Comparison of ENCODE assay signal across 21 cellular contexts in the genomic region with DNA sequence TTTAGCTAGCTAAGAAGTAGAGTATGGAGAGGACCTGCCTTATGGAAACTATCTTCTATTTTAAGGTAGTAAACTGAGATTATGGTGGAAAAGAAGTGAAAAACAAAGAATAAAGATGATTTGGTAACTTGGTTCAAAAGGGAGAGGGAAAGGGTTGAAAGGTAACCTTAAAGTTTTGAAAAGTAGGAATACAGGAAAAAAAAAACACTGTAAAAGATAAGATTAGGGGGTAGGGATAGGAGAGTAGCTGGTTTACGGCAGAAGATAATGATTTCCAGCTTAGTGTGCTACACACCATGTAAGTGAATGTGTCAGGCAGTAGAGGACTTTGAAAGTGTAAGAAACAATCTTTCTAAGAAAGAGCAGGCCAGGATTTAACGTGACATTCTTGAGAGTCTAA. TPM values are rescaled to one million over a fixed set of nuclear protein-coding genes. Genes with fewer than 3 reads are reported as not detected.
DNase-seq lines count a peak whose midpoint lies in the region; ATAC-seq, FAIRE-seq and TF ChIP-seq lines count a peak whose summit lies in the region.
"Had no signal": no experiment of that assay in that cellular context is flagged by ENCODE, and none has a peak within 500 bp of the region (broad histone marks: within the 10 kb centered on the region; RNA-seq: fewer than 3 reads in every experiment).

No MANE protein-coding gene starts in this region.

- H3K4me3 Mint-ChIP-seq in CD4-positive, alpha-beta T cell: no peak overlapping the region
- H3K4me3 Mint-ChIP-seq in naive thymus-derived CD4-positive, alpha-beta T cell: peak overlapping the region in 1 of 10 donors; percentile 3
- H3K4me3 Mint-ChIP-seq: IgD-negative memory B cell had no signal

- H3K36me3 ChIP-seq in body of pancreas (replicated peaks in 1 of 2; ENCODE audit: insufficient read depth in 1 of 2, low read depth in 2 of 2): peaks cover 0 to 4% of the 10 kb centered on the region in 2 donors
- H3K36me3 ChIP-seq in naive thymus-derived CD4-positive, alpha-beta T cell (ENCODE audit: control insufficient read depth in 2 of 3, insufficient read depth in 3 of 3, low read length in 3 of 3): no peaks in the 10 kb centered on the region

- POLR2A ChIA-PET in CD4-positive, alpha-beta T cell (lab: Charles Lee): interaction anchor here (1.1 kb wide), 1 partner anchor 203 kb away, joined by 4 read pairs; no protein-coding TSS in a partner anchor
- POLR2A ChIA-PET in naive thymus-derived CD4-positive, alpha-beta T cell (lab: Charles Lee): interaction anchor here (0.8 to 2.8 kb wide), 2 partner anchors 200 to 202 kb away, joined by 3 to 18 read pairs; no protein-coding TSS in a partner anchor

- TF ChIP-seq POLR2A in body of pancreas (IDR thresholded peaks at IDR 0.05): no peak

- FAIRE-seq in D721Med (lab: Jason Lieb, UNC): peak; percentile 75
- FAIRE-seq: HTR-8/SVneo had no signal

- 17 to 32% methylated on average over 2 of the region's 2 CpGs for WGBS in body of pancreas, 2 donors

- H3K36me3 Mint-ChIP-seq in CD4-positive, alpha-beta T cell (ENCODE audit: low read depth): no peaks in the 10 kb centered on the region
- H3K36me3 Mint-ChIP-seq in naive thymus-derived CD4-positive, alpha-beta T cell: no peaks in the 10 kb centered on the region

- H3K4me1 ChIP-seq in body of pancreas: peaks cover 35% of the 10 kb centered on the region
- no peaks in the 10 kb centered on the region for H3K4me1 ChIP-seq in naive thymus-derived CD4-positive, alpha-beta T cell (ENCODE audit: control insufficient read depth in 2 of 2, insufficient read depth in 2 of 2, low read length in 2 of 2)

- TF ChIP-seq CTCF in CD4-positive, alpha-beta T cell (IDR thresholded peaks at IDR 0.05): no peak
- TF ChIP-seq CTCF in D721Med (IDR thresholded peaks at IDR 0.05; ENCODE audit: insufficient read depth, missing control alignments) (no peak), body of pancreas (IDR thresholded peaks at IDR 0.05) (no peak)

- no peak for DNase-seq in CD4-positive, alpha-beta T cell
- DNase-seq in D721Med (ENCODE audit: insufficient read length, low spot score) (no peak), body of pancreas (no peak), NCI-H1436 treated with DMSO at 0.1 percent for 48 hours (lab: John Stamatoyannopoulos, UW) (no peak)
- DNase-seq in naive thymus-derived CD4-positive, alpha-beta T cell: no peak
- DNase-seq: C1 segment of cervical spinal cord, DMS 273 treated with DMSO at 0.1 percent for 48 hours, DND-41, H7, Kasumi-1, MM.1S, NCI-H1092, NCI-H146, NCI-H2029 treated with DMSO at 0.1 percent for 48 hours, NCI-H510A, NCI-H748 treated with DMSO at 0.1 percent for 48 hours, SHP77 treated with DMSO at 0.1 percent for 48 hours had no signal

- H3K27ac Mint-ChIP-seq in CD4-positive, alpha-beta T cell: peak overlapping the region; percentile 1
- H3K27ac Mint-ChIP-seq in naive thymus-derived CD4-positive, alpha-beta T cell: peak overlapping the region in 5 of 9 donors; percentile 2 to 79 (median 33)

- CTCF ChIA-PET in CD4-positive, alpha-beta T cell (lab: Charles Lee): interaction anchor here (6.6 kb wide), 1 partner anchor 203 kb away, joined by 111 read pairs; no protein-coding TSS in a partner anchor
- CTCF ChIA-PET in naive thymus-derived CD4-positive, alpha-beta T cell (lab: Charles Lee): interaction anchor here (0.9 to 7.7 kb wide), 6 partner anchors 9 to 482 kb away, joined by 3 to 199 read pairs (median 5); no protein-coding TSS in a partner anchor

- intact Hi-C loops in CD4-positive, alpha-beta T cell (cut with DNase I, micrococcal nuclease): loop anchor here (5.0 kb wide), 5 partner anchors 91 to 804 kb away; a partner anchor contains a TSS
- intact Hi-C loops in body of pancreas (cut with DNase I): loop anchor here (10.0 kb wide), 2 partner anchors 317 to 487 kb away; no protein-coding TSS in a partner anchor
- intact Hi-C loops in naive thymus-derived CD4-positive, alpha-beta T cell (cut with micrococcal nuclease): loop anchor here (5.0 to 10.0 kb wide), 3 partner anchors 79 to 807 kb away; no protein-coding TSS in a partner anchor

- no peaks in the 10 kb centered on the region for H3K9me3 ChIP-seq in CD4-positive, alpha-beta T cell (ENCODE audit: control insufficient read depth, low read length)
- H3K9me3 ChIP-seq in body of pancreas: no peaks in the 10 kb centered on the region
- H3K9me3 ChIP-seq in naive thymus-derived CD4-positive, alpha-beta T cell (ENCODE audit: control insufficient read depth in 2 of 3, low read length in 3 of 3): no peaks in the 10 kb centered on the region

- no peak for ATAC-seq in CD4-positive, alpha-beta T cell (ENCODE audit: poor library complexity)
- ATAC-seq in body of pancreas (no peak), HG02642 (IDR thresholded peaks at IDR 0.05; ENCODE audit: poor library complexity, unreplicated experiment) (no peak), GM19035 (IDR thresholded peaks at IDR 0.05; ENCODE audit: unreplicated experiment) (no peak)
- ATAC-seq in naive thymus-derived CD4-positive, alpha-beta T cell: no peak

- H3K4me1 Mint-ChIP-seq in CD4-positive, alpha-beta T cell (ENCODE audit: low read depth): no peaks in the 10 kb centered on the region
- peaks cover 0 to 31% (median 6%) of the 10 kb centered on the region in 7 donors for H3K4me1 Mint-ChIP-seq in naive thymus-derived CD4-positive, alpha-beta T cell
- H3K4me1 Mint-ChIP-seq: IgD-negative memory B cell had no signal

- H3K4me3 ChIP-seq in body of pancreas: no peak overlapping the region
- no peak overlapping the region for H3K4me3 ChIP-seq in naive thymus-derived CD4-positive, alpha-beta T cell (ENCODE audit: low read length)

- H3K27me3 Mint-ChIP-seq in CD4-positive, alpha-beta T cell: no peaks in the 10 kb centered on the region
- peaks cover 0 to 2% (median 0%) of the 10 kb centered on the region in 5 donors for H3K27me3 Mint-ChIP-seq in naive thymus-derived CD4-positive, alpha-beta T cell
- H3K27me3 Mint-ChIP-seq: IgD-negative memory B cell had no signal

- no peaks in the 10 kb centered on the region for H3K27me3 ChIP-seq in CD4-positive, alpha-beta T cell (ENCODE audit: control insufficient read depth, insufficient read depth, low read length)
- H3K27me3 ChIP-seq in body of pancreas: no peaks in the 10 kb centered on the region
- H3K27me3 ChIP-seq in naive thymus-derived CD4-positive, alpha-beta T cell (ENCODE audit: control insufficient read depth in 2 of 2, insufficient read depth in 2 of 2, low read length in 2 of 2): no peaks in the 10 kb centered on the region

- no peaks in the 10 kb centered on the region for H3K9me3 Mint-ChIP-seq in CD4-positive, alpha-beta T cell
- no peaks in the 10 kb centered on the region for H3K9me3 Mint-ChIP-seq in naive thymus-derived CD4-positive, alpha-beta T cell
- H3K9me3 Mint-ChIP-seq: IgD-negative memory B cell had no signal

- H3K27ac ChIP-seq in CD4-positive, alpha-beta T cell (ENCODE audit: low read depth, low read length): no peak overlapping the region
- H3K27ac ChIP-seq in body of pancreas: peak overlapping the region in 3 of 4 donors; percentile 41 to 75 (median 43)
- no peak overlapping the region for H3K27ac ChIP-seq in naive thymus-derived CD4-positive, alpha-beta T cell (ENCODE audit: low read depth, low read length)

RNA-seq across cellular contexts. Expression of a gene that starts 35.3 kb away (rescaled TPM):
- 10 to 100 TPM in 1 of 2 experiments, 1 to 10 TPM in 1; 9.6 to 10.2 TPM for total RNA-seq in CD4-positive, alpha-beta T cell
- 10 to 100 TPM; 59.1 to 64.3 TPM for total RNA-seq in body of pancreas
- 10 to 100 TPM in 3 of 5 experiments, 1 to 10 TPM in 2; 4.5 to 60.4 (median 10.2) TPM for total RNA-seq in naive thymus-derived CD4-positive, alpha-beta T cell
- polyA plus RNA-seq in naive thymus-derived CD4-positive, alpha-beta T cell: 10 to 100 TPM in 1 of 2 donors, 1 to 10 TPM in 1; 8.0 to 23.2 TPM

Comparison
In these comparisons a context has a peak if more than half of its experiments do, and no peak if none do; other contexts are left out.
1. H3K27ac ChIP-seq: peak in body of pancreas (3 of 4); none in CD4-positive, alpha-beta T cell (single experiment) and naive thymus-derived CD4-positive, alpha-beta T cell (single experiment).